22 cellular contexts compared by ENCODE assay signal in the genomic region with DNA sequence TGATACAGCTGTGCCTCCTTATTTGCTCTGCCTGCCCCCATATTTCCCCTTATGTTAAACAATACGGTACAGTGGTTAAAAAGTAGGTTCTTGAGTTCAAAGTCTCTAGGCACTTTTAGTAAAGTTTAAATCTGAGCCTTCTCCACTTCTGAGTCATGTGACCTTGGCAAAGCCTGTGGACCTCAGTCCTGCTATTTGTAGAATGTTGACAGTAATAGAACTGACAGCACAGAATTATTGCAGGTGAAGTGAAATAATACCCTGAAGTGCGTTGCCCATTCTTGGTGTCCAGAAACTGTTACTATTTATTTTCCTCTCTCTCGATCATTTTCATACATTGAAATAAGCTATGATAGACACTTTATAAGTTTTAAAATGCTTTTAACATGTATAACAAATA.
"Had no signal": no experiment of that assay in that cellular context is flagged by ENCODE, and none has a peak within 500 bp of the region (broad histone marks: within the 10 kb centered on the region; RNA-seq: fewer than 3 reads in every experiment).

No MANE protein-coding gene starts in this region.

- H3K27me3 Mint-ChIP-seq: activated B cell treated with CpG ODN at 0.5 μM for 24 hours; activated CD4-positive, alpha-beta T cell treated with anti-CD3 and anti-CD28 coated beads for 36 hours had no signal

- H3K9me3 Mint-ChIP-seq: activated B cell treated with CpG ODN at 0.5 μM for 24 hours; activated T-cell treated with anti-CD3 and anti-CD28 coated beads, Interleukin-2, amount 50 U/mL, for 4 hours; activated T-helper 2 cell treated with anti-CD3 and anti-CD28 coated beads, Interferon-gamma antibody, Interleukin-2, Interleukin-4, amounts not matched to agents 10 μg/mL and 5 μg/mL and 100 μg/mL, durations not matched to agents 14 hours and 24 hours and 36 hours; nephron progenitor cell; stimulated activated effector memory CD8-positive, alpha-beta T cell treated with anti-CD3 and anti-CD28 coated beads, Interleukin-12 subunit alpha, Interleukin-12 subunit beta, amount 100 ng/mL, for 72 hours had no signal

- H3K36me3 Mint-ChIP-seq: activated naive CD8-positive, alpha-beta T cell treated with anti-CD3 and anti-CD28 coated beads, Interleukin-2, amount 10 ng/mL, durations not matched to agents 7 days and 5 days; stimulated activated effector memory CD8-positive, alpha-beta T cell treated with anti-CD3 and anti-CD28 coated beads, Interleukin-12 subunit alpha, Interleukin-12 subunit beta, amount 100 ng/mL, for 72 hours had no signal

- H3K9me3 ChIP-seq: stomach, uterus had no signal

- H3K36me3 ChIP-seq: cardiac muscle cell, stomach, uterus had no signal

- H3K27ac Mint-ChIP-seq: activated B cell treated with CpG ODN at 0.5 μM for 24 hours; activated CD4-positive, alpha-beta T cell treated with anti-CD3 and anti-CD28 coated beads for 36 hours; activated naive CD8-positive, alpha-beta T cell treated with anti-CD3 and anti-CD28 coated beads, Interleukin-2, amount 10 ng/mL, durations not matched to agents 7 days and 5 days; activated T-helper 2 cell treated with anti-CD3 and anti-CD28 coated beads, Interferon-gamma antibody, Interleukin-2, Interleukin-4, amounts not matched to agents 10 μg/mL and 5 μg/mL and 100 μg/mL, durations not matched to agents 14 hours and 24 hours and 36 hours; nephron progenitor cell; stimulated activated effector memory CD8-positive, alpha-beta T cell treated with anti-CD3 and anti-CD28 coated beads, Interleukin-12 subunit alpha, Interleukin-12 subunit beta, amount 100 ng/mL, for 72 hours; T-helper 1 cell treated with Interleukin-12 subunit alpha and Interleukin-12 subunit beta and Interleukin-4 antibody, amounts not matched to agents 30 μg/mL and 1 μg/mL, for 36 hours had no signal

- DNase-seq: activated B cell treated with CpG ODN at 0.5 μM for 24 hours; activated CD4-positive, alpha-beta T cell treated with anti-CD3 and anti-CD28 coated beads for 36 hours; activated CD4-positive, alpha-beta T cell treated with anti-CD3 and anti-CD28 coated beads, Interleukin-2, amount 50 U/mL, for 4 hours; activated CD8-positive, alpha-beta memory T cell treated with anti-CD3 and anti-CD28 coated beads, Interleukin-2, amount 50 U/mL, for 48 hours; activated naive CD4-positive, alpha-beta T cell treated with Interleukin-2 at 50 U/mL for 16 hours; activated naive CD8-positive, alpha-beta T cell treated with anti-CD3 and anti-CD28 coated beads, Interleukin-2, amount 10 ng/mL, durations not matched to agents 7 days and 5 days; activated T-cell treated with anti-CD3 and anti-CD28 coated beads, Interleukin-2, amount 50 U/mL, for 4 hours; amygdala; kidney glomerular epithelial cell; mesenchymal stem cell; nephron progenitor cell; stimulated activated CD4-positive, alpha-beta T cell treated with anti-CD3 and anti-CD28 coated beads, Interleukin-2, amount 100 ng/mL, for 24 hours; stomach; T1000; trophoblast cell had no signal

- ATAC-seq: activated CD4-positive, alpha-beta T cell treated with anti-CD3 and anti-CD28 coated beads for 36 hours; activated T-cell treated with anti-CD3 and anti-CD28 coated beads, Interleukin-2, amount 50 U/mL, for 4 hours; stimulated activated effector memory CD8-positive, alpha-beta T cell treated with anti-CD3 and anti-CD28 coated beads, Interleukin-12 subunit alpha, Interleukin-12 subunit beta, amount 100 ng/mL, for 72 hours had no signal

- H3K4me1 ChIP-seq: uterus had no signal

- H3K27me3 ChIP-seq: cardiac muscle cell, stomach, uterus had no signal

- H3K4me3 Mint-ChIP-seq: activated B cell treated with CpG ODN at 0.5 μM for 24 hours; activated CD4-positive, alpha-beta T cell treated with anti-CD3 and anti-CD28 coated beads for 36 hours; activated naive CD8-positive, alpha-beta T cell treated with anti-CD3 and anti-CD28 coated beads, Interleukin-2, amount 10 ng/mL, durations not matched to agents 7 days and 5 days; activated T-cell treated with anti-CD3 and anti-CD28 coated beads, Interleukin-2, amount 50 U/mL, for 4 hours; nephron progenitor cell; stimulated activated effector memory CD8-positive, alpha-beta T cell treated with anti-CD3 and anti-CD28 coated beads, Interleukin-12 subunit alpha, Interleukin-12 subunit beta, amount 100 ng/mL, for 72 hours; T-helper 1 cell treated with Interleukin-12 subunit alpha and Interleukin-12 subunit beta and Interleukin-4 antibody, amounts not matched to agents 30 μg/mL and 1 μg/mL, for 36 hours had no signal

- H3K4me3 ChIP-seq: cardiac muscle cell, skin epidermis, stomach, uterus had no signal

- H3K27ac ChIP-seq: cardiac muscle cell, epithelial cell of prostate, skin epidermis, stomach, uterus had no signal
